ENCODE assay signal across 21 cellular contexts in the genomic region with DNA sequence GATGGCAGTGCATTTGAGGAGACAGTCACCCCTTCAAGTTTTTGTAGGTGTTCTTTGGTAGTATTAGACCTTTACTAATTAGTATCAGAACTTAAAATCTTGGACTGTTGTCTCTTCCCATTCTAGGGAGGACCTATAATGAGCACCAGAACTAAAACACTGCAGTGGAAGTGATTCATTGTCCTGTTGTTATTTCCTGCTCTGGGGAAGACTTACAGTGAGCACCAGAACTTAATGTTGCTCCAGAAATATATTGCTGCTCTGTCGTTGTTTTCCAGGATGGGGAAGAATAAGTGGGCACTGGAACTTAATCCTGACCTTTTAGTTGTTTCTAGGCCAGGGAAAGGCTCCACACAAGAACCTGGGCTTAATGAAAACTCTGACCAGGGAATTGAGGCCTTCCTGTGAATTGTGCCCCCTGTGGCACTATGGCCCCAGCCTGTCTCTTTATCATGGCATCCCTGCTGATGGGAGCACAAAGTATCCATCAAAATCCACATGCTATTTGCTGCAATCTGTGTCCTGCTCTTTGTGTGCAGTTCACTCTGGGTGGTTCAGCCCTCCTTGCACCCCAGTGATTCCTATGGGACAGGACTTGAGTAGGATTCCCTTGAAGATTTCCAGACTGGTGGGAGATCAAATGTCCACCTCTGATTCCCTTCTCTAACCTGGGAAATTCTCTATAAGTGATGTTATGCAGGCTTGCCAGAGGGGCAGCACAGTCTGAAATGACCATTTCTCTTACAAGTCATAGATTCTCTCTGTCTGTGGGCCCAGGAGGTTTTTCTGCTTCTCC.
DNase-seq lines count a peak whose midpoint lies in the region; FAIRE-seq and TF ChIP-seq lines count a peak whose summit lies in the region.
"Had no signal": no experiment of that assay in that cellular context is flagged by ENCODE, and none has a peak within 500 bp of the region (broad histone marks: within the 10 kb centered on the region; RNA-seq: fewer than 3 reads in every experiment).

No MANE protein-coding gene starts in this region.

- H3K4me3 ChIP-seq in endothelial cell of umbilical vein (replicated peaks in 1 of 3; ENCODE audit: insufficient read depth in 1 of 3, low read depth in 1 of 3, low read length in 3 of 3) (no peak overlapping the region), thyroid gland (replicated peaks in 1 of 3) (no peak overlapping the region)
- H3K4me3 ChIP-seq: coronary artery, SJSA1 had no signal

- H4K20me1 ChIP-seq in endothelial cell of umbilical vein (replicated peaks; ENCODE audit: control insufficient read depth, extremely low read depth, insufficient read depth, low read length), result no peaks in the 10 kb centered on the region

- H3K9me3 Mint-ChIP-seq in nephron progenitor cell, result peaks cover 32% of the 10 kb centered on the region

- CTCF ChIA-PET in endothelial cell of umbilical vein (lab: Charles Lee), result no interaction called here

- H3K27ac ChIP-seq in endothelial cell of umbilical vein (ENCODE audit: insufficient read depth, low read depth, low read length), result peak overlapping the region; percentile 75
- H3K27ac ChIP-seq in thyroid gland, result no peak overlapping the region
- H3K27ac ChIP-seq: coronary artery, SJSA1 had no signal

- peak overlapping the region; percentile 77 for H2AFZ ChIP-seq in endothelial cell of umbilical vein (ENCODE audit: low read depth, low read length)

- H3K4me2 ChIP-seq in endothelial cell of umbilical vein (ENCODE audit: insufficient read depth, low read length), result peak overlapping the region; percentile 61

- POLR2A ChIA-PET in endothelial cell of umbilical vein (lab: Charles Lee), result no interaction called here

- BruUV-seq in endothelial cell of umbilical vein (replicated peaks; lab: Mats Ljungman, UMichigan), result TSS peak; percentile 88

- H3K4me3 Mint-ChIP-seq in nephron progenitor cell, result no peak overlapping the region
- H3K4me3 Mint-ChIP-seq: activated B cell treated with CpG ODN at 0.5 μM for 24 hours; activated CD8-positive, alpha-beta T cell treated with anti-CD3 and anti-CD28 coated beads for 36 hours; activated naive CD4-positive, alpha-beta T cell treated with anti-CD3 and anti-CD28 coated beads, Interleukin-2, amount 50 U/mL, for 24 hours; CD4-positive, alpha-beta memory T cell; neural crest cell; T-helper 2 cell treated with Interferon-gamma antibody and Interleukin-4, amounts not matched to agents 5 μg/mL and 100 μg/mL, for 36 hours had no signal

- H3K27ac Mint-ChIP-seq in nephron progenitor cell, result peak overlapping the region; percentile 22
- H3K27ac Mint-ChIP-seq: activated B cell treated with CpG ODN at 0.5 μM for 24 hours; activated CD8-positive, alpha-beta T cell treated with anti-CD3 and anti-CD28 coated beads for 36 hours; activated naive CD4-positive, alpha-beta T cell treated with anti-CD3 and anti-CD28 coated beads, Interleukin-2, amount 50 U/mL, for 24 hours; CD4-positive, alpha-beta memory T cell; T-helper 2 cell treated with Interferon-gamma antibody and Interleukin-4, amounts not matched to agents 5 μg/mL and 100 μg/mL, for 36 hours had no signal

- H3K9ac ChIP-seq in endothelial cell of umbilical vein (replicated peaks; ENCODE audit: extremely low read depth, insufficient read depth, low read length), result peak overlapping the region; percentile 25

- intact Hi-C loops in endothelial cell of umbilical vein (cut with micrococcal nuclease) (loop anchor here (1.0 kb wide), 2 partner anchors 32 to 95 kb away; no protein-coding TSS in a partner anchor), thyroid gland (cut with DNase I) (no loop called here)

- H3K27me3 ChIP-seq in endothelial cell of umbilical vein (ENCODE audit: control insufficient read depth in 2 of 2, insufficient read depth in 2 of 2, low read length in 2 of 2) (no peaks in the 10 kb centered on the region), thyroid gland (no peaks in the 10 kb centered on the region)
- H3K27me3 ChIP-seq: SJSA1 had no signal

- dilution Hi-C loops in endothelial cell of umbilical vein (cut with MboI; ENCODE audit: extremely low pct_ligation_motif_present, low sequenced_read_pairs), result no loop called here

- H3K36me3 Mint-ChIP-seq in nephron progenitor cell (ENCODE audit: low read depth), result peaks cover 18% of the 10 kb centered on the region
- H3K36me3 Mint-ChIP-seq: activated naive CD4-positive, alpha-beta T cell treated with anti-CD3 and anti-CD28 coated beads, Interleukin-2, amount 50 U/mL, for 24 hours had no signal

- no peaks in the 10 kb centered on the region for H3K36me3 ChIP-seq in endothelial cell of umbilical vein (ENCODE audit: control insufficient read depth in 2 of 2, extremely low read depth in 1 of 2, insufficient read depth in 2 of 2, low read length in 2 of 2)
- no peaks in the 10 kb centered on the region for H3K36me3 ChIP-seq in thyroid gland
- H3K36me3 ChIP-seq: SJSA1 had no signal

- H3K9me1 ChIP-seq in endothelial cell of umbilical vein (replicated peaks; ENCODE audit: control insufficient read depth, extremely low read depth, insufficient read depth, low read length), result no peaks in the 10 kb centered on the region

- peak; percentile 82 for FAIRE-seq in endothelial cell of umbilical vein (lab: Jason Lieb, UNC)
- FAIRE-seq: HTR-8/SVneo had no signal

- TF ChIP-seq POLR2A in endothelial cell of umbilical vein (IDR thresholded peaks at IDR 0.05; ENCODE audit: low read depth, low read length) (peak; percentile 62), thyroid gland (IDR thresholded peaks at IDR 0.05) (no peak)

- peaks cover 3% of the 10 kb centered on the region for H3K27me3 Mint-ChIP-seq in nephron progenitor cell (ENCODE audit: low read depth, poor library complexity)
- H3K27me3 Mint-ChIP-seq: activated B cell treated with CpG ODN at 0.5 μM for 24 hours; activated CD8-positive, alpha-beta T cell treated with anti-CD3 and anti-CD28 coated beads for 36 hours; activated naive CD4-positive, alpha-beta T cell treated with anti-CD3 and anti-CD28 coated beads, Interleukin-2, amount 50 U/mL, for 24 hours; CD4-positive, alpha-beta memory T cell had no signal

- 47 to 67% methylated on average over 1 of the region's 1 CpG for WGBS in thyroid gland, 2 donors

- H3K79me2 ChIP-seq in endothelial cell of umbilical vein (ENCODE audit: control insufficient read depth, insufficient read depth, low read length), result no peaks in the 10 kb centered on the region

- H3K4me1 ChIP-seq in endothelial cell of umbilical vein (ENCODE audit: control insufficient read depth, extremely low read depth, insufficient read depth, low read length) (peaks cover 14% of the 10 kb centered on the region), thyroid gland (no peaks in the 10 kb centered on the region)
- H3K4me1 ChIP-seq: SJSA1 had no signal

- TF ChIP-seq CTCF in endothelial cell of umbilical vein (IDR thresholded peaks at IDR 0.05; ENCODE audit: extremely low read depth in 1 of 2, insufficient read depth in 1 of 2, low read depth in 1 of 2, low read length in 2 of 2), result no peak
- no peak for TF ChIP-seq CTCF in nephron progenitor cell (IDR thresholded peaks at IDR 0.05)
- TF ChIP-seq CTCF in thyroid gland (IDR thresholded peaks at IDR 0.05), result no peak

- H3K9me3 ChIP-seq in endothelial cell of umbilical vein (replicated peaks; ENCODE audit: control insufficient read depth, insufficient read depth, low read length), result no peaks in the 10 kb centered on the region
- no peaks in the 10 kb centered on the region for H3K9me3 ChIP-seq in thyroid gland

- no peaks in the 10 kb centered on the region for H3K4me1 Mint-ChIP-seq in nephron progenitor cell
- H3K4me1 Mint-ChIP-seq: activated B cell treated with CpG ODN at 0.5 μM for 24 hours; activated naive CD4-positive, alpha-beta T cell treated with anti-CD3 and anti-CD28 coated beads, Interleukin-2, amount 50 U/mL, for 24 hours; CD4-positive, alpha-beta memory T cell; neural crest cell had no signal

- DNase-seq in ELR (ENCODE audit: low read depth) (peak; percentile 41), RPMI7951 (ENCODE audit: low read depth) (peak; percentile 31), endothelial cell of umbilical vein (ENCODE audit: low read depth, low spot score) (peak; percentile 88), nephron progenitor cell (no peak), SW480 (ENCODE audit: low spot score) (no peak), thyroid gland (no peak), SHP77 treated with DMSO at 0.1 percent for 48 hours (lab: John Stamatoyannopoulos, UW) (no peak)
- DNase-seq in activated naive CD4-positive, alpha-beta T cell (lab: John Stamatoyannopoulos, UW), result no peak
- DNase-seq: activated B cell treated with CpG ODN at 0.5 μM for 24 hours; activated CD8-positive, alpha-beta T cell treated with anti-CD3 and anti-CD28 coated beads for 36 hours; activated T-cell treated with anti-CD3 and anti-CD28 coated beads, Interleukin-2, amount 50 U/mL, for 1 hour; CD4-positive, alpha-beta memory T cell; left colon; NCI-H1436; NCI-H2171 had no signal

TF ChIP-seq in endothelial cell of umbilical vein, 7 proteins besides CTCF, POLR2A, EP300 and RAD21:
- TF ChIP-seq FOS (IDR thresholded peaks at IDR 0.05; ENCODE audit: borderline replicate concordance, insufficient read depth, low read length) (peak; percentile 80), EZH2 (IDR thresholded peaks at IDR 0.05; ENCODE audit: borderline replicate concordance, low read depth, low read length, severe bottlenecking) (no peak), POLR2AphosphoS5 (IDR thresholded peaks at IDR 0.05; ENCODE audit: insufficient read depth, low read depth, low read length) (peak; percentile 52), GATA2 (IDR thresholded peaks at IDR 0.05; ENCODE audit: insufficient read depth, insufficient read length, low read depth, low read length) (peak; percentile 46), JUN (IDR thresholded peaks at IDR 0.05; ENCODE audit: borderline replicate concordance, insufficient read depth, insufficient read length, low read depth) (peak; percentile 63), MYC (IDR thresholded peaks at IDR 0.05; ENCODE audit: low read depth, low read length) (no peak)
- TF ChIP-seq, protein P1, sequence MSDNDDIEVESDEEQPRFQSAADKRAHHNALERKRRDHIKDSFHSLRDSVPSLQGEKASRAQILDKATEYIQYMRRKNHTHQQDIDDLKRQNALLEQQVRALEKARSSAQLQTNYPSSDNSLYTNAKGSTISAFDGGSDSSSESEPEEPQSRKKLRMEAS (IDR thresholded peaks at IDR 0.05; ENCODE audit: insufficient read depth, insufficient read length), result no peak

Comparison
In these comparisons a context has a peak if more than half of its experiments do, and no peak if none do; other contexts are left out.
1. DNase-seq: peak in ELR (single experiment), RPMI7951 (single experiment) and endothelial cell of umbilical vein (single experiment); none in nephron progenitor cell (single experiment), SW480 (single experiment), thyroid gland (0 of 2), SHP77 treated with DMSO at 0.1 percent for 48 hours (single experiment) and activated naive CD4-positive, alpha-beta T cell (0 of 4).